In the genomic region with DNA sequence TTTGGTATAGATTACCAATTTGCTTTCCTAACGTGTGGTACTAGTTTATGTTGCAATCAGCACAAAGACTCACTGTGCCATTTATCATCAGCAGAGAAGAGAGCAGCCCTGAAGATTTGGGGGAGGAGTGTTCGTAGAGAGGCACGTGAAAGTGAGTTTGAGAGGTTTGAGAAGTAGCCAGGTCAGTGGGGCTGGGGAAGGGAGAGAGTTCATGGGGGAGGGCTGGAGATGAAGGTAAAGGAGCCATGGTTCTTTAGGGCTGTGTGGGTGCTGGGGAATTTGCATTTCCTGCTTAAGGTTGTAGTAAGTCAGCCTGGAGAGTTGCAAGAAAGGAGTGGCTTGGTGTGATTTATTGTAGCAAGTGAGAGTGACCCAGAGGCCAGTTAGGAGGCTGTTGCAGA, we compare ENCODE assay signal across 10 cellular contexts.
DNase-seq lines count a peak whose midpoint lies in the region; ATAC-seq and TF ChIP-seq lines count a peak whose summit lies in the region.
"Had no signal": no experiment of that assay in that cellular context is flagged by ENCODE, and none has a peak within 500 bp of the region (broad histone marks: within the 10 kb centered on the region; RNA-seq: fewer than 3 reads in every experiment).

No MANE protein-coding gene starts in this region.

- intact Hi-C loops in lower lobe of right lung (cut with DNase I): no loop called here

- no peak overlapping the region for H3K27ac ChIP-seq in lower lobe of right lung

- no peaks in the 10 kb centered on the region for H3K9me3 Mint-ChIP-seq in brain
- no peaks in the 10 kb centered on the region for H3K9me3 Mint-ChIP-seq in stimulated activated naive CD8-positive, alpha-beta T cell treated with anti-CD3 and anti-CD28 coated beads, Interleukin-15, amount 100 ng/mL, for 72 hours
- no peaks in the 10 kb centered on the region for H3K9me3 Mint-ChIP-seq in activated naive CD8-positive, alpha-beta T cell treated with anti-CD3 and anti-CD28 coated beads for 36 hours
- H3K9me3 Mint-ChIP-seq: stimulated activated naive B cell treated with anti-CD40 and anti-IgM and Interleukin-4, amounts not matched to agents 10 μg/mL and 1 μg/mL and 100 μg/mL, for 72 hours had no signal

- H3K27me3 Mint-ChIP-seq in brain: no peaks in the 10 kb centered on the region
- peaks cover 7% of the 10 kb centered on the region for H3K27me3 Mint-ChIP-seq in stimulated activated naive CD8-positive, alpha-beta T cell treated with anti-CD3 and anti-CD28 coated beads, Interleukin-15, amount 100 ng/mL, for 72 hours
- peaks cover 3% of the 10 kb centered on the region for H3K27me3 Mint-ChIP-seq in activated naive CD8-positive, alpha-beta T cell treated with anti-CD3 and anti-CD28 coated beads for 36 hours

- H3K4me3 Mint-ChIP-seq in brain: peak overlapping the region in 2 of 5 experiments; percentile 6 to 31
- H3K4me3 Mint-ChIP-seq in stimulated activated naive CD8-positive, alpha-beta T cell treated with anti-CD3 and anti-CD28 coated beads, Interleukin-15, amount 100 ng/mL, for 72 hours: no peak overlapping the region
- H3K4me3 Mint-ChIP-seq in activated naive CD8-positive, alpha-beta T cell treated with anti-CD3 and anti-CD28 coated beads for 36 hours: no peak overlapping the region
- H3K4me3 Mint-ChIP-seq: stimulated activated naive B cell treated with anti-CD40 and anti-IgM and Interleukin-4, amounts not matched to agents 10 μg/mL and 1 μg/mL and 100 μg/mL, for 72 hours had no signal

- DNase-seq in ELF-1 (ENCODE audit: low read depth, low spot score) (peak; percentile 68), lower lobe of right lung (no peak)
- DNase-seq in activated CD4-positive, CD25-positive, alpha-beta regulatory T cell (lab: John Stamatoyannopoulos, UW): no peak
- no peak for DNase-seq in activated CD4-positive, alpha-beta T cell treated with anti-CD3 and anti-CD28 coated beads for 4 hours
- no peak for DNase-seq in stimulated activated naive CD8-positive, alpha-beta T cell treated with anti-CD3 and anti-CD28 coated beads, Interleukin-15, amount 100 ng/mL, for 72 hours
- DNase-seq in activated naive CD8-positive, alpha-beta T cell treated with anti-CD3 and anti-CD28 coated beads for 36 hours: no peak
- DNase-seq: NCI-H524 treated with DMSO at 0.1 percent for 48 hours; stimulated activated naive B cell treated with anti-CD40 and anti-IgM and Interleukin-4, amounts not matched to agents 10 μg/mL and 1 μg/mL and 100 μg/mL, for 72 hours had no signal

- peaks cover 10% of the 10 kb centered on the region for H3K4me1 ChIP-seq in lower lobe of right lung

- no peaks in the 10 kb centered on the region for H3K36me3 ChIP-seq in lower lobe of right lung

- H3K36me3 Mint-ChIP-seq in brain: peaks cover 4% of the 10 kb centered on the region
- H3K36me3 Mint-ChIP-seq in activated naive CD8-positive, alpha-beta T cell treated with anti-CD3 and anti-CD28 coated beads for 36 hours: no peaks in the 10 kb centered on the region

- H3K27ac Mint-ChIP-seq in brain: peak overlapping the region in 4 of 5 experiments; percentile 1 to 80 (median 54)
- H3K27ac Mint-ChIP-seq in stimulated activated naive CD8-positive, alpha-beta T cell treated with anti-CD3 and anti-CD28 coated beads, Interleukin-15, amount 100 ng/mL, for 72 hours: no peak overlapping the region
- no peak overlapping the region for H3K27ac Mint-ChIP-seq in activated naive CD8-positive, alpha-beta T cell treated with anti-CD3 and anti-CD28 coated beads for 36 hours
- H3K27ac Mint-ChIP-seq: stimulated activated naive B cell treated with anti-CD40 and anti-IgM and Interleukin-4, amounts not matched to agents 10 μg/mL and 1 μg/mL and 100 μg/mL, for 72 hours had no signal

- TF ChIP-seq CTCF in brain (conservative IDR thresholded peaks at IDR 0.05) (no peak), lower lobe of right lung (IDR thresholded peaks at IDR 0.05) (no peak)

- H3K27me3 ChIP-seq in lower lobe of right lung (ENCODE audit: low read depth): no peaks in the 10 kb centered on the region

- no peaks in the 10 kb centered on the region for H3K9me3 ChIP-seq in lower lobe of right lung

- ATAC-seq in HG02870 (IDR thresholded peaks at IDR 0.05; ENCODE audit: unreplicated experiment) (peak; percentile 49), lower lobe of right lung (peak; percentile 67 to 74)
- ATAC-seq in stimulated activated naive CD8-positive, alpha-beta T cell treated with anti-CD3 and anti-CD28 coated beads, Interleukin-15, amount 100 ng/mL, for 72 hours: no peak
- ATAC-seq: stimulated activated naive B cell treated with anti-CD40 and anti-IgM and Interleukin-4, amounts not matched to agents 10 μg/mL and 1 μg/mL and 100 μg/mL, for 72 hours had no signal

- peaks cover 63% of the 10 kb centered on the region for H3K4me1 Mint-ChIP-seq in brain
- peaks cover 30% of the 10 kb centered on the region for H3K4me1 Mint-ChIP-seq in stimulated activated naive CD8-positive, alpha-beta T cell treated with anti-CD3 and anti-CD28 coated beads, Interleukin-15, amount 100 ng/mL, for 72 hours
- peaks cover 13% of the 10 kb centered on the region for H3K4me1 Mint-ChIP-seq in activated naive CD8-positive, alpha-beta T cell treated with anti-CD3 and anti-CD28 coated beads for 36 hours

- no peak overlapping the region for H3K4me3 ChIP-seq in lower lobe of right lung

Comparison
In these comparisons a context has a peak if more than half of its experiments do, and no peak if none do; other contexts are left out.
1. H3K27ac Mint-ChIP-seq: peak in brain (4 of 5); none in stimulated activated naive CD8-positive, alpha-beta T cell treated with anti-CD3 and anti-CD28 coated beads, Interleukin-15, amount 100 ng/mL, for 72 hours (0 of 2) and activated naive CD8-positive, alpha-beta T cell treated with anti-CD3 and anti-CD28 coated beads for 36 hours (single experiment).